In the genomic region with DNA sequence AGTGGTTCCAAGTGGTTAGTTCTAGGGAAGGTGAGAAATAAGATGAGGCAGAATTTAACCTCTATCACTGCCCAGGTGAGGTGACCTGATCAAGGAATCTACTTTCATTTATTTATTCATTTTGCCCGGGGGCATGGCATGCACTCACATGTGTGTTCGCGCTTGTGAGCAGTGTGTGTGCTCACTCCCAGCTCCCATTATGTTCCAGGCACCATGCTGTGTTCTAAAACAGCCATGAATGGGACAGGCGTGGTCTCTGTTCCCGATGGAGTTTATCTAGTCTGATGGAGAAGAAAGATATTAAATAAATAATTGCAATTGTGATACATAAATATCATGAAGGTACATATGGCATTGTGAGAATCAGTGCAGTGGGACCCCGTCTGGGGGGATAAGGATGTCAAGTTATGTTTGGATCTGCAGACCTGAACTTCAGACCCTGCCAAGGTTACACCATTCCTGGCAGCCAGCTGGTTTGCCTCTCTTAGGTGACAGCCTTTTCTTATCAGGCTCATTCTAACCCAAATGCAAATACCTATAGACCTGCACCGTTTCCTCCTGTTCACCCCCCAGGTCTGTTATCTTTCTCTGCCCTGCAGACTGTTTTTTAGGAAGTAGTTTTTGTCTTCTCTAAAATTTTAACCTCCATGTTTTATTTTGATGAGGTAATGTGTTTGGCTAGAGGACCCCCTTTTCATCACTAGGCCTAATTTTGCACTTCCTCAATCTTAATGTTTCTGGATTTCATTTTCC, we compare ENCODE assay signal across 14 cellular contexts. TPM values are rescaled to one million over a fixed set of nuclear protein-coding genes. Genes with fewer than 3 reads are reported as not detected.
DNase-seq lines count a peak whose midpoint lies in the region; ATAC-seq and TF ChIP-seq lines count a peak whose summit lies in the region.
"Had no signal": no experiment of that assay in that cellular context is flagged by ENCODE, and none has a peak within 500 bp of the region (broad histone marks: within the 10 kb centered on the region; RNA-seq: fewer than 3 reads in every experiment).

No MANE protein-coding gene starts in this region.

- TF ChIP-seq CTCF in activated B cell treated with CpG ODN at 0.5 μM for 24 hours (IDR thresholded peaks at IDR 0.05), result no peak
- no peak for TF ChIP-seq CTCF in nephron (IDR thresholded peaks at IDR 0.05; ENCODE audit: unreplicated experiment in 3 of 3)

- H3K36me3 Mint-ChIP-seq in activated CD4-positive, alpha-beta T cell treated with anti-CD3 and anti-CD28 coated beads for 36 hours (ENCODE audit: low read depth), result peaks cover 52% of the 10 kb centered on the region
- H3K36me3 Mint-ChIP-seq in activated B cell treated with CpG ODN at 0.5 μM for 24 hours (ENCODE audit: low read depth) (peaks cover 44% of the 10 kb centered on the region), nephron (ENCODE audit: low read depth) (peaks cover 72% of the 10 kb centered on the region)

- no peak overlapping the region for H3K4me3 Mint-ChIP-seq in activated CD4-positive, alpha-beta T cell treated with anti-CD3 and anti-CD28 coated beads for 36 hours
- H3K4me3 Mint-ChIP-seq in activated B cell treated with CpG ODN at 0.5 μM for 24 hours, result peak overlapping the region; percentile 5
- H3K4me3 Mint-ChIP-seq in nephron, result no peak overlapping the region

- H3K27me3 Mint-ChIP-seq in activated CD4-positive, alpha-beta T cell treated with anti-CD3 and anti-CD28 coated beads for 36 hours, result no peaks in the 10 kb centered on the region
- H3K27me3 Mint-ChIP-seq in activated B cell treated with CpG ODN at 0.5 μM for 24 hours, result no peaks in the 10 kb centered on the region
- no peaks in the 10 kb centered on the region for H3K27me3 Mint-ChIP-seq in nephron (ENCODE audit: low read depth)

- no peaks in the 10 kb centered on the region for H3K9me3 Mint-ChIP-seq in activated CD4-positive, alpha-beta T cell treated with anti-CD3 and anti-CD28 coated beads for 36 hours (ENCODE audit: low read depth)
- H3K9me3 Mint-ChIP-seq in activated B cell treated with CpG ODN at 0.5 μM for 24 hours, result no peaks in the 10 kb centered on the region
- no peaks in the 10 kb centered on the region for H3K9me3 Mint-ChIP-seq in nephron

- in situ Hi-C loops in KBM-7 (cut with MboI; ENCODE audit: low pct_unique_long_range_greater_than_20kb, low sequenced_read_pairs), result no loop called here

- no peak for ATAC-seq in activated CD4-positive, alpha-beta T cell treated with anti-CD3 and anti-CD28 coated beads for 36 hours
- ATAC-seq in activated B cell treated with CpG ODN at 0.5 μM for 24 hours (ENCODE audit: low read depth) (peak; percentile 21), HG03442 (IDR thresholded peaks at IDR 0.05; ENCODE audit: unreplicated experiment) (no peak), GM21447 (IDR thresholded peaks at IDR 0.05; ENCODE audit: unreplicated experiment) (no peak), HG03520 (IDR thresholded peaks at IDR 0.05; ENCODE audit: unreplicated experiment) (no peak)
- ATAC-seq: left ventricle myocardium superior had no signal

- DNase-seq in activated CD4-positive, alpha-beta T cell treated with anti-CD3 and anti-CD28 coated beads for 36 hours, result no peak
- no peak for DNase-seq in activated CD4-positive, alpha-beta T cell treated with anti-CD3 and anti-CD28 coated beads for 1 hour
- DNase-seq in KBM-7, result peak; percentile 61
- DNase-seq in activated B cell treated with CpG ODN at 0.5 μM for 24 hours, result no peak
- DNase-seq: activated CD4-positive, alpha-beta T cell treated with anti-CD3 and anti-CD28 coated beads for 4 hours; activated naive CD4-positive, alpha-beta T cell treated with Interleukin-2 at 50 U/mL for 16 hours; colonic mucosa; foreskin melanocyte; left ventricle myocardium superior; stimulated activated CD4-positive, alpha-beta T cell treated with anti-CD3 and anti-CD28 coated beads, Interleukin-2, amount 100 ng/mL, for 48 hours had no signal

- peaks cover 73% of the 10 kb centered on the region for H3K4me1 Mint-ChIP-seq in activated CD4-positive, alpha-beta T cell treated with anti-CD3 and anti-CD28 coated beads for 36 hours
- H3K4me1 Mint-ChIP-seq in activated B cell treated with CpG ODN at 0.5 μM for 24 hours, result peaks cover 60% of the 10 kb centered on the region
- H3K4me1 Mint-ChIP-seq in nephron, result peaks cover 4% of the 10 kb centered on the region

- intact Hi-C loops in activated CD4-positive, alpha-beta T cell treated with anti-CD3 and anti-CD28 coated beads for 36 hours (cut with DNase I, micrococcal nuclease), result no loop called here
- intact Hi-C loops in activated B cell treated with CpG ODN at 0.5 μM for 24 hours (cut with micrococcal nuclease), result loop anchor here (1.0 kb wide), 1 partner anchor 12 kb away; the partner anchor contains the start of gene CYB5B

- CTCF ChIA-PET in activated CD4-positive, alpha-beta T cell treated with anti-CD3 and anti-CD28 coated beads for 36 hours (lab: Charles Lee), result interaction anchor here (1.6 kb wide), 1 partner anchor 40 kb away, joined by 6 read pairs; no protein-coding TSS in a partner anchor
- CTCF ChIA-PET in activated B cell treated with CpG ODN at 0.5 μM for 24 hours (lab: Charles Lee), result interaction anchor here (0.6 to 1.2 kb wide), 2 partner anchors 36 to 40 kb away, joined by 4 to 5 read pairs; no protein-coding TSS in a partner anchor

- POLR2A ChIA-PET in activated CD4-positive, alpha-beta T cell treated with anti-CD3 and anti-CD28 coated beads for 36 hours (lab: Charles Lee), result no interaction called here
- POLR2A ChIA-PET in activated B cell treated with CpG ODN at 0.5 μM for 24 hours (lab: Charles Lee), result no interaction called here

- H3K27ac Mint-ChIP-seq in activated CD4-positive, alpha-beta T cell treated with anti-CD3 and anti-CD28 coated beads for 36 hours, result peak overlapping the region; percentile 4
- H3K27ac Mint-ChIP-seq in activated B cell treated with CpG ODN at 0.5 μM for 24 hours, result peak overlapping the region; percentile 38
- H3K27ac Mint-ChIP-seq in nephron, result peak overlapping the region in 2 of 3 experiments; percentile 40 to 48

RNA-seq across cellular contexts. Expression of gene CYB5B, which starts 11.7 kb away (rescaled TPM):
- 100 to 1,000 TPM; 158 to 187 TPM for total RNA-seq in activated CD4-positive, alpha-beta T cell treated with anti-CD3 and anti-CD28 coated beads for 36 hours
- 112 and 115 TPM in 2 replicates for total RNA-seq in activated B cell treated with CpG ODN at 0.5 μM for 24 hours

RNA-seq across cellular contexts. Expression of gene TERF2, which starts 50.3 kb away (rescaled TPM):
- total RNA-seq in activated CD4-positive, alpha-beta T cell treated with anti-CD3 and anti-CD28 coated beads for 36 hours, result 10 to 100 TPM; 45.9 to 82.4 TPM
- total RNA-seq in activated B cell treated with CpG ODN at 0.5 μM for 24 hours, result 48.4 and 50.3 TPM in 2 replicates
